ENCODE assay signal across 8 cellular contexts in genomic region chr2:159615187-159615935, GRCh38. TPM values are rescaled to one million over a fixed set of nuclear protein-coding genes. Genes with fewer than 3 reads are reported as not detected.
DNase-seq lines count a peak whose midpoint lies in the region; ATAC-seq and TF ChIP-seq lines count a peak whose summit lies in the region.

No MANE protein-coding gene starts in this region.

- H3K27ac Mint-ChIP-seq in T-helper 2 cell treated with Interferon-gamma antibody and Interleukin-4, amounts not matched to agents 5 μg/mL and 100 μg/mL, for 36 hours = peak overlapping the region; percentile 47
- H3K27ac Mint-ChIP-seq in brain = peak overlapping the region; percentile 97 to 100 (median 99)

- TF ChIP-seq CTCF in brain (conservative IDR thresholded peaks at IDR 0.05) = no peak

- no peaks in the 10 kb centered on the region for H3K36me3 Mint-ChIP-seq in T-helper 2 cell treated with Interferon-gamma antibody and Interleukin-4, amounts not matched to agents 5 μg/mL and 100 μg/mL, for 36 hours (ENCODE audit: low read depth)
- no peaks in the 10 kb centered on the region for H3K36me3 Mint-ChIP-seq in brain

- H3K4me1 Mint-ChIP-seq in T-helper 2 cell treated with Interferon-gamma antibody and Interleukin-4, amounts not matched to agents 5 μg/mL and 100 μg/mL, for 36 hours (ENCODE audit: low read depth) = peaks cover 10% of the 10 kb centered on the region
- peaks cover 59% of the 10 kb centered on the region for H3K4me1 Mint-ChIP-seq in brain

- DNase-seq in activated CD4-positive, alpha-beta T cell treated with anti-CD3 and anti-CD28 coated beads for 24 hours (ENCODE audit: low read depth in 2 of 2) = peak; percentile 4 to 7
- no peak for DNase-seq in activated CD4-positive, alpha-beta T cell treated with anti-CD3 and anti-CD28 coated beads for 1 hour
- peak; percentile 55 to 61 for DNase-seq in NCI-H1930 (lab: John Stamatoyannopoulos, UW)
- DNase-seq in T-helper 2 cell treated with Interferon-gamma antibody and Interleukin-4, amounts not matched to agents 5 μg/mL and 100 μg/mL, for 36 hours (ENCODE audit: low spot score) = peak; percentile 43
- DNase-seq in iPS DF 19.7 (ENCODE audit: low read depth, low spot score) = peak; percentile 80
- DNase-seq in renal cortical epithelial cell (ENCODE audit: low read depth) = peak; percentile 83

- peaks cover 47% of the 10 kb centered on the region for H3K27me3 Mint-ChIP-seq in T-helper 2 cell treated with Interferon-gamma antibody and Interleukin-4, amounts not matched to agents 5 μg/mL and 100 μg/mL, for 36 hours (ENCODE audit: low read depth)
- peaks cover 19% of the 10 kb centered on the region for H3K27me3 Mint-ChIP-seq in brain

- peak overlapping the region; percentile 84 for H3K4me3 Mint-ChIP-seq in T-helper 2 cell treated with Interferon-gamma antibody and Interleukin-4, amounts not matched to agents 5 μg/mL and 100 μg/mL, for 36 hours
- peak overlapping the region; percentile 87 to 97 (median 90) for H3K4me3 Mint-ChIP-seq in brain

- H3K9me3 Mint-ChIP-seq in T-helper 2 cell treated with Interferon-gamma antibody and Interleukin-4, amounts not matched to agents 5 μg/mL and 100 μg/mL, for 36 hours = no peaks in the 10 kb centered on the region
- H3K9me3 Mint-ChIP-seq in brain = no peaks in the 10 kb centered on the region

- peak; percentile 60 for ATAC-seq in HG02938 (IDR thresholded peaks at IDR 0.05; ENCODE audit: unreplicated experiment)

RNA-seq across cellular contexts. Expression of gene BAZ2B, which starts 1.0 kb away (rescaled TPM):
- 14.7 TPM for polyA plus RNA-seq in brain (ENCODE audit: insufficient read depth, low read depth, low replicate concordance)
- 38.0 and 115 TPM in 2 replicates for total RNA-seq in renal cortical epithelial cell
